In the genomic region with DNA sequence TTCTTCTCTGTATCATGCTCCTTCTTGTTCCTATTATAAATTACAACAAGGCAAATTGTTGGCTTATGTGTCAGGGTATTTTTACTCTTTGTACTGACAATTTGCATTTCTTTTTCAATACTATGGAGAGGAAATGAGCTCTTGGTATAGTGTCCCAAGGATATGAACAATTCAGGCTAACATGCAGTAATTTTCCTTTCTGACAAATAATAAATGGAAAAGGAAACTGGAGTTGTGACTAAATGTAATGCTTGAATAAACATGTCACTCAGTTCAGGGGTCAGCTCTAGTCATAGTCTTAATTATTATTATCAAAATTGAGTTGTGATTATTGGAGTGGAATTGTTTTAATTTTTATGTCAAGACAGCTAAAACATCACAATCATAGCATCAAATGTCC, we compare ENCODE assay signal across 12 cellular contexts.
DNase-seq lines count a peak whose midpoint lies in the region; ATAC-seq, FAIRE-seq and TF ChIP-seq lines count a peak whose summit lies in the region.
"Had no signal": no experiment of that assay in that cellular context is flagged by ENCODE, and none has a peak within 500 bp of the region (broad histone marks: within the 10 kb centered on the region; RNA-seq: fewer than 3 reads in every experiment).

No MANE protein-coding gene starts in this region.

- H3K9me3 ChIP-seq in keratinocyte (ENCODE audit: control insufficient read depth, low read depth, low read length) (no peaks in the 10 kb centered on the region), thoracic aorta (no peaks in the 10 kb centered on the region)

- FAIRE-seq in GM12891 (lab: Jason Lieb, UNC) (peak; percentile 28), keratinocyte (lab: Jason Lieb, UNC) (no peak)

- H3K27me3 ChIP-seq in keratinocyte (ENCODE audit: control insufficient read depth, extremely low read depth, insufficient read depth, low read length), result no peaks in the 10 kb centered on the region
- H3K27me3 ChIP-seq in thoracic aorta (replicated peaks; ENCODE audit: insufficient read depth), result no peaks in the 10 kb centered on the region

- TF ChIP-seq POLR2A in GM12891 (IDR thresholded peaks at IDR 0.05; ENCODE audit: low read depth, low read length), result no peak

- H3K27ac ChIP-seq in VCaP (peak overlapping the region; percentile 87), keratinocyte (ENCODE audit: control insufficient read depth, insufficient read depth, low read length) (peak overlapping the region; percentile 37), thoracic aorta (peak overlapping the region; percentile 75 to 83), substantia nigra (ENCODE audit: low read depth, low read length, poor library complexity, severe bottlenecking) (no peak overlapping the region)

- dilution Hi-C loops in keratinocyte (cut with MboI; ENCODE audit: extremely low pct_ligation_motif_present, low sequenced_read_pairs), result no loop called here

- H3K4me3 ChIP-seq in keratinocyte (ENCODE audit: control insufficient read depth in 2 of 3, extremely low read depth in 1 of 3, insufficient read depth in 2 of 3, low read depth in 1 of 3, low read length in 3 of 3) (no peak overlapping the region), thoracic aorta (no peak overlapping the region)

- peak overlapping the region; percentile 38 for H2AFZ ChIP-seq in keratinocyte (ENCODE audit: control insufficient read depth, low read length)

- TF ChIP-seq CTCF in VCaP (conservative IDR thresholded peaks at IDR 0.05) (no peak), keratinocyte (optimal IDR thresholded peaks at IDR 0.05 in 1 of 3, IDR thresholded peaks at IDR 0.05 in 1 of 3, conservative IDR thresholded peaks at IDR 0.05 in 1 of 3; ENCODE audit: extremely low read depth in 1 of 3, insufficient read depth in 2 of 3, low read length in 3 of 3) (no peak), thoracic aorta (IDR thresholded peaks at IDR 0.05) (no peak)

- H4K20me1 ChIP-seq in keratinocyte (ENCODE audit: control insufficient read depth, extremely low read depth, insufficient read depth, low read length), result no peaks in the 10 kb centered on the region

- no peaks in the 10 kb centered on the region for H3K9me1 ChIP-seq in keratinocyte (ENCODE audit: control insufficient read depth, extremely low read depth, insufficient read depth, low read length)

- DNase-seq in GM12891 (ENCODE audit: insufficient read length, low spot score), result no peak
- DNase-seq in keratinocyte (ENCODE audit: low read depth, low spot score), result no peak
- DNase-seq in thoracic aorta (ENCODE audit: low spot score), result no peak
- DNase-seq in substantia nigra (lab: John Stamatoyannopoulos, UW), result no peak
- DNase-seq in ureter (ENCODE audit: low spot score), result no peak
- DNase-seq: activated CD8-positive, alpha-beta T cell treated with anti-CD3 and anti-CD28 coated beads, Interleukin-2, amount 10 ng/mL, durations not matched to agents 7 days and 5 days; CD4-positive, alpha-beta T cell; KG1; NCI-H1436; stimulated activated CD4-positive, alpha-beta T cell treated with anti-CD3 and anti-CD28 coated beads, Interleukin-4, amount 100 ng/mL, for 24 hours had no signal

- H3K9ac ChIP-seq in keratinocyte (ENCODE audit: control insufficient read depth, extremely low read depth, insufficient read depth, low read length), result no peak overlapping the region

- peak overlapping the region; percentile 33 for H3K4me2 ChIP-seq in keratinocyte (ENCODE audit: control insufficient read depth, extremely low read depth, insufficient read depth, low read depth, low read length)

- peaks cover 36% of the 10 kb centered on the region for H3K4me1 ChIP-seq in keratinocyte (ENCODE audit: control insufficient read depth, extremely low read depth, insufficient read depth, low read length)
- peaks cover 56 to 63% of the 10 kb centered on the region in 2 donors for H3K4me1 ChIP-seq in thoracic aorta (ENCODE audit: control insufficient read depth in 1 of 2, low read depth in 2 of 2)

- ATAC-seq in thoracic aorta (ENCODE audit: insufficient number of reproducible peaks, low FRiP score, low read depth), result no peak
- ATAC-seq in HG03097 (IDR thresholded peaks at IDR 0.05; ENCODE audit: low FRiP score, unreplicated experiment), result no peak
- ATAC-seq: activated CD8-positive, alpha-beta T cell treated with anti-CD3 and anti-CD28 coated beads, Interleukin-2, amount 10 ng/mL, durations not matched to agents 7 days and 5 days had no signal

- no peaks in the 10 kb centered on the region for H3K79me2 ChIP-seq in keratinocyte (ENCODE audit: control insufficient read depth, insufficient read depth, low read length)

- H3K36me3 ChIP-seq in keratinocyte (ENCODE audit: control insufficient read depth in 2 of 2, extremely low read depth in 1 of 2, insufficient read depth in 2 of 2, low read length in 2 of 2), result no peaks in the 10 kb centered on the region
- no peaks in the 10 kb centered on the region for H3K36me3 ChIP-seq in thoracic aorta

TF ChIP-seq in GM12891, 5 proteins besides CTCF, POLR2A, EP300 and RAD21:
- no peak for TF ChIP-seq PAX5 (IDR thresholded peaks at IDR 0.05; ENCODE audit: insufficient read depth, low read length, severe bottlenecking)
- no peak for TF ChIP-seq POU2F2 (IDR thresholded peaks at IDR 0.05; ENCODE audit: low read depth, low read length)
- TF ChIP-seq TAF1 (IDR thresholded peaks at IDR 0.05; ENCODE audit: low read depth, low read length), result no peak
- TF ChIP-seq POLR2AphosphoS5 (IDR thresholded peaks at IDR 0.05; ENCODE audit: low read depth, low read length), result no peak
- TF ChIP-seq SPI1 (IDR thresholded peaks at IDR 0.05; ENCODE audit: low read depth, low read length), result no peak
